8 cellular contexts compared by ENCODE assay signal in the genomic region with DNA sequence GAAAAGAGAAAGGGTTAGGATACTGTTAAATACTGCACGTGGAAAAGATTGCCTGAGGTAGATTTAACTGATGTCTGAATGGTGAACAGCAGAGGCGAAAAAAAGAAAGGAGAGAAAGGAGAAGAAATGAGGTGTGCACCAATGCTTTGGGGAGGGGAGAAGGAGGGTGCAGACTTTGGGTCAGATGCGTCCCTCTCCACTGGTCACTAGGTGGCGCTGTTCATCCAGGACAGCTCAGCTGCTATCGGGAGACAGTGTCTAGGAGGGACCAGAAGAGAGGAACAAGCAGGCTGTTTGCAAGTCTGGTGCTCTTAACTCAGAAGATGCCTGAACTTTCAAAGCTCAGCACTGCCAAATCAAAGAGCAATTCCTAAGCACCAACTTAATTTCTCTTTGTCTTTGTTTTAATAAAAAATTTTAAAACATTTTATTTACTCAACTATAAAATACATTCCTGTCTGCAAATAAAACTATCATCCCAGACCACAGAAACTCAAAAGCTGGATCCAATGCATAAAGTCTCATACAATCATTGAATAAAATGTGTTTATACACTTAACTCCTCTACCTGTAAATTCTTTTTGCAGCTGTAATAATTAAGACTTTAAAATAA.
DNase-seq lines count a peak whose midpoint lies in the region; ATAC-seq and TF ChIP-seq lines count a peak whose summit lies in the region.

No MANE protein-coding gene starts in this region.

- no peak overlapping the region for H2AFZ ChIP-seq in GM23248

- H3K4me1 ChIP-seq in GM23248 (ENCODE audit: insufficient read depth) = no peaks in the 10 kb centered on the region
- H3K4me1 ChIP-seq in right atrium auricular region = peaks cover 0 to 40% of the 10 kb centered on the region in 2 donors

- no peaks in the 10 kb centered on the region for H3F3A ChIP-seq in GM23248 (ENCODE audit: insufficient read depth)

- H3K9ac ChIP-seq in GM23248 = no peak overlapping the region

- H3K4me3 Mint-ChIP-seq in activated naive CD8-positive, alpha-beta T cell treated with anti-CD3 and anti-CD28 coated beads, Interleukin-2, amount 10 ng/mL, durations not matched to agents 7 days and 5 days = no peak overlapping the region

- no peaks in the 10 kb centered on the region for H3K79me2 ChIP-seq in GM23248 (ENCODE audit: insufficient read depth)

- H3K9me3 Mint-ChIP-seq in activated naive CD8-positive, alpha-beta T cell treated with anti-CD3 and anti-CD28 coated beads, Interleukin-2, amount 10 ng/mL, durations not matched to agents 7 days and 5 days = no peaks in the 10 kb centered on the region

- in situ Hi-C loops in GM23248 (cut with MboI) = no loop called here

- ATAC-seq in activated naive CD8-positive, alpha-beta T cell treated with anti-CD3 and anti-CD28 coated beads, Interleukin-2, amount 10 ng/mL, durations not matched to agents 7 days and 5 days (ENCODE audit: low read depth) = peak; percentile 94
- ATAC-seq in HG03196 (IDR thresholded peaks at IDR 0.05; ENCODE audit: unreplicated experiment) = no peak

- POLR2A ChIA-PET in activated naive CD8-positive, alpha-beta T cell treated with anti-CD3 and anti-CD28 coated beads, Interleukin-2, amount 10 ng/mL, durations not matched to agents 7 days and 5 days (lab: Charles Lee) = interaction anchor here (0.5 to 0.6 kb wide), 2 partner anchors 21 to 82 kb away, joined by 3 to 4 read pairs; no protein-coding TSS in a partner anchor

- no peak overlapping the region for H3K4me3 ChIP-seq in GM06990 (replicated peaks; ENCODE audit: low read depth, low read length)
- H3K4me3 ChIP-seq in GM23248 = no peak overlapping the region
- H3K4me3 ChIP-seq in right atrium auricular region = no peak overlapping the region

- H3K9me2 ChIP-seq in GM23248 (ENCODE audit: insufficient read depth) = no peaks in the 10 kb centered on the region

- H3K9me3 ChIP-seq in GM23248 (ENCODE audit: low read depth) = no peaks in the 10 kb centered on the region
- no peaks in the 10 kb centered on the region for H3K9me3 ChIP-seq in right atrium auricular region

- peak; percentile 44 for DNase-seq in GM06990 (ENCODE audit: extremely low read depth, insufficient read length)
- peak; percentile 80 for DNase-seq in GM23248
- peak; percentile 86 for DNase-seq in LoVo (ENCODE audit: low spot score)
- peak; percentile 82 for DNase-seq in RKO (ENCODE audit: low spot score)
- peak; percentile 62 for DNase-seq in activated naive CD8-positive, alpha-beta T cell treated with anti-CD3 and anti-CD28 coated beads, Interleukin-2, amount 10 ng/mL, durations not matched to agents 7 days and 5 days
- DNase-seq in right atrium auricular region (ENCODE audit: low spot score) = peak; percentile 86
- DNase-seq in retina = peak; percentile 73

- peaks cover 6% of the 10 kb centered on the region for H3K4me1 Mint-ChIP-seq in activated naive CD8-positive, alpha-beta T cell treated with anti-CD3 and anti-CD28 coated beads, Interleukin-2, amount 10 ng/mL, durations not matched to agents 7 days and 5 days

- 0 to 1% methylated on average over 5 of the region's 5 CpGs for WGBS in GM23248 (ENCODE audit: low coverage in 1 of 2, low lambda C conversion rate in 2 of 2, missing lambda C conversion rate in 2 of 2), 2 experiments

- no peaks in the 10 kb centered on the region for H4K20me1 ChIP-seq in GM23248 (ENCODE audit: insufficient read depth)

- no peak overlapping the region for H3K27ac ChIP-seq in GM23248
- H3K27ac ChIP-seq in right atrium auricular region = peak overlapping the region; percentile 13 to 54

- no peak overlapping the region for H3K4me2 ChIP-seq in GM23248 (ENCODE audit: unreplicated experiment)

- H3K27me3 Mint-ChIP-seq in activated naive CD8-positive, alpha-beta T cell treated with anti-CD3 and anti-CD28 coated beads, Interleukin-2, amount 10 ng/mL, durations not matched to agents 7 days and 5 days = peaks cover 18% of the 10 kb centered on the region

- H3K27me3 ChIP-seq in GM06990 (replicated peaks; ENCODE audit: control insufficient read depth, insufficient read depth, low read length) (no peaks in the 10 kb centered on the region), GM23248 (replicated peaks; ENCODE audit: insufficient read depth) (peaks cover 16% of the 10 kb centered on the region), right atrium auricular region (no peaks in the 10 kb centered on the region)

- no peaks in the 10 kb centered on the region for H3K36me3 Mint-ChIP-seq in activated naive CD8-positive, alpha-beta T cell treated with anti-CD3 and anti-CD28 coated beads, Interleukin-2, amount 10 ng/mL, durations not matched to agents 7 days and 5 days

- TF ChIP-seq CTCF in GM06990 (IDR thresholded peaks at IDR 0.05; ENCODE audit: insufficient read depth, low read length, poor library complexity, severe bottlenecking) (peak; percentile 94), right atrium auricular region (IDR thresholded peaks at IDR 0.05) (peak; percentile 82 to 91)

- H3K36me3 ChIP-seq in GM06990 (ENCODE audit: control insufficient read depth, insufficient read depth, low read length) (no peaks in the 10 kb centered on the region), GM23248 (ENCODE audit: low read depth) (no peaks in the 10 kb centered on the region), right atrium auricular region (peaks cover 84% of the 10 kb centered on the region)

- H3K27ac Mint-ChIP-seq in activated naive CD8-positive, alpha-beta T cell treated with anti-CD3 and anti-CD28 coated beads, Interleukin-2, amount 10 ng/mL, durations not matched to agents 7 days and 5 days = no peak overlapping the region
